16 cellular contexts compared by ENCODE assay signal in the genomic region with DNA sequence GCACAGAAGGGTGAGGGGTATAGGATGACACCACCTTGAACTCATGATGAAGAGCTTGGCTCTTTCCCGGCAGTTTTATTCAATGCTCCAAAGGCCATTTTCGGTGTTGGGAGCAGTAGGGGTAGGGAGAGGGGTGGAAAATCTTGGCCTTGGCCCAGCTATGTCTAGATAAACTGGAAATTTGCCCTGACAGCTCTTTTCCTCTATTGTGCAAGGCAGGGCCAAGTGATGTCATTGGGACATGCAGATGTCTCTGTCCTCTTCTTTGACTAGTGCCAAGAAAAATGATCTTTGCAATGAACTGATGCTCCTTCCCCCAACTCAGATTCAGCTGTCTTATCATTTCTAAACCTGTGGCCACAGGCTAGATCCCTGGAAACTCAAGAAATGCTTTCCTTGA. TPM values are rescaled to one million over a fixed set of nuclear protein-coding genes. Genes with fewer than 3 reads are reported as not detected.
A peak's percentile ranks its signal among the peaks of the same experiment; 100 is the strongest.
DNase-seq lines count a peak whose midpoint lies in the region; ATAC-seq and TF ChIP-seq lines count a peak whose summit lies in the region.
"Had no signal": no experiment of that assay in that cellular context is flagged by ENCODE, and none has a peak within 500 bp of the region (broad histone marks: within the 10 kb centered on the region; RNA-seq: fewer than 3 reads in every experiment).

No MANE protein-coding gene starts in this region.

- peaks cover 15% of the 10 kb centered on the region for H3K36me3 Mint-ChIP-seq in activated CD4-positive, alpha-beta T cell treated with anti-CD3 and anti-CD28 coated beads for 36 hours (ENCODE audit: low read depth)

- H3K4me1 Mint-ChIP-seq in activated CD4-positive, alpha-beta T cell treated with anti-CD3 and anti-CD28 coated beads for 36 hours: peaks cover 65% of the 10 kb centered on the region

- H3K4me3 ChIP-seq in HFF-Myc (replicated peaks; ENCODE audit: low read depth, low read length): no peak overlapping the region
- H3K4me3 ChIP-seq: sigmoid colon had no signal

- H3K27ac ChIP-seq in cingulate gyrus (ENCODE audit: low read depth, low read length): peak overlapping the region; percentile 83
- H3K27ac ChIP-seq: sigmoid colon had no signal

- intact Hi-C loops in activated CD4-positive, alpha-beta T cell treated with anti-CD3 and anti-CD28 coated beads for 36 hours (cut with DNase I, micrococcal nuclease): loop anchor here in 1 of 2 experiments (2.0 kb wide), 1 partner anchor 15 kb away; no protein-coding TSS in a partner anchor

- H3K27me3 Mint-ChIP-seq in activated CD4-positive, alpha-beta T cell treated with anti-CD3 and anti-CD28 coated beads for 36 hours: no peaks in the 10 kb centered on the region

- peak overlapping the region; percentile 89 for H3K27ac Mint-ChIP-seq in activated CD4-positive, alpha-beta T cell treated with anti-CD3 and anti-CD28 coated beads for 36 hours

- H3K9me3 Mint-ChIP-seq in activated CD4-positive, alpha-beta T cell treated with anti-CD3 and anti-CD28 coated beads for 36 hours (ENCODE audit: low read depth): peaks cover 6% of the 10 kb centered on the region

- ATAC-seq in activated CD4-positive, alpha-beta T cell treated with anti-CD3 and anti-CD28 coated beads for 36 hours: no peak

- POLR2A ChIA-PET in activated CD4-positive, alpha-beta T cell treated with anti-CD3 and anti-CD28 coated beads for 36 hours (lab: Charles Lee): interaction anchor here (0.8 to 1.3 kb wide), 8 partner anchors 15 to 134 kb away, joined by 3 to 8 read pairs (median 4); partner anchors contain the start of gene PRKCQ

- TF ChIP-seq CTCF in HFF-Myc (IDR thresholded peaks at IDR 0.05; ENCODE audit: low read depth, low read length, missing control alignments): no peak

- no peak for DNase-seq in activated CD4-positive, alpha-beta T cell treated with anti-CD3 and anti-CD28 coated beads for 36 hours
- no peak for DNase-seq in activated CD4-positive, alpha-beta T cell treated with anti-CD3 and anti-CD28 coated beads, Interleukin-2, amount 50 U/mL, for 48 hours
- DNase-seq in HFF-Myc (ENCODE audit: extremely low read depth, low read depth): peak; percentile 7
- DNase-seq in nucleus accumbens (lab: John Stamatoyannopoulos, UW): peak in 46 of 56 donors; percentile 12 to 82 (median 58)
- no peak for DNase-seq in DMS53 treated with DMSO at 0.1 percent for 48 hours (lab: John Stamatoyannopoulos, UW; ENCODE audit: unreplicated experiment)
- no peak for DNase-seq in HCEC 1CT
- DNase-seq in iPS-NIHi7 (ENCODE audit: extremely low spot score): no peak
- DNase-seq: 8988T; KG1; mesenchymal stem cell; NCI-H1105 treated with DMSO at 0.1 percent for 48 hours; SHP77; sigmoid colon; stimulated activated CD4-positive, alpha-beta T cell treated with anti-CD3 and anti-CD28 coated beads, Interleukin-4, amount 100 ng/mL, for 1 hour; T-helper 9 cell had no signal

- H3K4me3 Mint-ChIP-seq in activated CD4-positive, alpha-beta T cell treated with anti-CD3 and anti-CD28 coated beads for 36 hours: no peak overlapping the region

- CTCF ChIA-PET in activated CD4-positive, alpha-beta T cell treated with anti-CD3 and anti-CD28 coated beads for 36 hours (lab: Charles Lee): interaction anchor here (0.7 to 2.3 kb wide), 10 partner anchors 11 to 198 kb away, joined by 3 to 16 read pairs (median 4); partner anchors contain the start of gene PRKCQ

RNA-seq across cellular contexts. Expression of gene PRKCQ, which starts 27.7 kb away (rescaled TPM):
- total RNA-seq in activated CD4-positive, alpha-beta T cell treated with anti-CD3 and anti-CD28 coated beads for 36 hours: 10 to 100 TPM; 32.9 to 39.0 TPM

Comparison
In these comparisons a context has a peak if more than half of its experiments do, and no peak if none do; other contexts are left out.
1. DNase-seq: peak in HFF-Myc (single experiment) and nucleus accumbens (46 of 56); none in activated CD4-positive, alpha-beta T cell treated with anti-CD3 and anti-CD28 coated beads for 36 hours (single experiment), activated CD4-positive, alpha-beta T cell treated with anti-CD3 and anti-CD28 coated beads, Interleukin-2, amount 50 U/mL, for 48 hours (0 of 2), DMS53 treated with DMSO at 0.1 percent for 48 hours (single experiment), HCEC 1CT (single experiment) and iPS-NIHi7 (single experiment).